Comparison of ENCODE assay signal across 26 cellular contexts in genomic region chr6:105608393-105608705, GRCh38.
DNase-seq lines count a peak whose midpoint lies in the region; ATAC-seq and TF ChIP-seq lines count a peak whose summit lies in the region.
"Had no signal": no experiment of that assay in that cellular context is flagged by ENCODE, and none has a peak within 500 bp of the region (broad histone marks: within the 10 kb centered on the region; RNA-seq: fewer than 3 reads in every experiment).

No MANE protein-coding gene starts in this region.

- TF ChIP-seq CTCF in Panc1 (IDR thresholded peaks at IDR 0.05) (no peak), nephron progenitor cell (IDR thresholded peaks at IDR 0.05) (no peak)

- peak overlapping the region; percentile 78 for H3K27ac ChIP-seq in Panc1 (ENCODE audit: low read length)
- H3K27ac ChIP-seq: ascending aorta, SJCRH30, suprapubic skin, WERI-Rb-1 had no signal

- no peaks in the 10 kb centered on the region for H3K36me3 Mint-ChIP-seq in nephron progenitor cell (ENCODE audit: low read depth)
- H3K36me3 Mint-ChIP-seq: activated naive CD4-positive, alpha-beta T cell treated with anti-CD3 and anti-CD28 coated beads, Interleukin-2, amount 50 U/mL, for 72 hours; mesothelial cell of epicardium; natural killer cell treated with Interleukin-12 subunit alpha and Interleukin-12 subunit beta and Interleukin-15 and Interleukin-18, amount 100 ng/mL, for 72 hours had no signal

- peak overlapping the region; percentile 99 for H3K27ac Mint-ChIP-seq in nephron progenitor cell
- H3K27ac Mint-ChIP-seq: activated CD4-positive, alpha-beta T cell treated with anti-CD3 and anti-CD28 coated beads, Interleukin-2, amount 10 ng/mL, durations not matched to agents 7 days and 5 days; activated naive CD4-positive, alpha-beta T cell treated with anti-CD3 and anti-CD28 coated beads, Interleukin-2, amount 50 U/mL, for 72 hours; effector memory CD8-positive, alpha-beta T cell had no signal

- H3K27me3 ChIP-seq in Panc1 (ENCODE audit: control insufficient read depth, insufficient read depth, low read length): no peaks in the 10 kb centered on the region
- H3K27me3 ChIP-seq: ascending aorta, BE2C, esophagus squamous epithelium, Peyer's patch, SJCRH30, suprapubic skin had no signal

- H3K4me3 Mint-ChIP-seq in nephron progenitor cell: no peak overlapping the region
- H3K4me3 Mint-ChIP-seq: activated CD4-positive, alpha-beta T cell treated with anti-CD3 and anti-CD28 coated beads, Interleukin-2, amount 10 ng/mL, durations not matched to agents 7 days and 5 days; effector memory CD8-positive, alpha-beta T cell; mesothelial cell of epicardium; natural killer cell treated with Interleukin-12 subunit alpha and Interleukin-12 subunit beta and Interleukin-15 and Interleukin-18, amount 100 ng/mL, for 72 hours had no signal

- DNase-seq in Panc1 (ENCODE audit: low read depth, low spot score) (no peak), dedifferentiated amniotic fluid mesenchymal stem cell (ENCODE audit: extremely low spot score) (peak; percentile 21), nephron progenitor cell (no peak), NCI-H187 treated with DMSO at 0.1 percent for 48 hours (lab: John Stamatoyannopoulos, UW) (no peak), NCI-H1105 (lab: John Stamatoyannopoulos, UW) (no peak)
- DNase-seq: activated CD4-positive, alpha-beta T cell treated with anti-CD3 and anti-CD28 coated beads, Interleukin-2, amount 10 ng/mL, durations not matched to agents 7 days and 5 days; BE2C; DMS79 treated with DMSO at 0.1 percent for 48 hours; effector memory CD8-positive, alpha-beta T cell; esophagus squamous epithelium; left cardiac atrium; NCI-H1092 treated with DMSO at 0.1 percent for 48 hours; NCI-H2081; Peyer's patch; stimulated activated CD4-positive, alpha-beta T cell treated with anti-CD3 and anti-CD28 coated beads, Interleukin-1b, Interleukin-23, amount 100 ng/mL, for 48 hours; T-helper 2 cell; WERI-Rb-1 had no signal

- H3K4me3 ChIP-seq in Panc1 (ENCODE audit: low read depth in 2 of 2, low read length in 2 of 2): no peak overlapping the region
- H3K4me3 ChIP-seq: ascending aorta, esophagus squamous epithelium, Peyer's patch, SJCRH30, suprapubic skin had no signal

- H3K9me3 Mint-ChIP-seq in nephron progenitor cell: peaks cover 14% of the 10 kb centered on the region
- H3K9me3 Mint-ChIP-seq: activated naive CD4-positive, alpha-beta T cell treated with anti-CD3 and anti-CD28 coated beads, Interleukin-2, amount 50 U/mL, for 72 hours; effector memory CD8-positive, alpha-beta T cell had no signal

- POLR2A ChIA-PET in Panc1 (lab: Charles Lee): no interaction called here

- in situ Hi-C loops in Panc1 (cut with HindIII; ENCODE audit: low pct_unique_long_range_greater_than_20kb, low sequenced_read_pairs): no loop called here

- BruUV-seq in Panc1 (replicated peaks; lab: Mats Ljungman, UMichigan): no TSS peak

- no peaks in the 10 kb centered on the region for H3K36me3 ChIP-seq in Panc1 (ENCODE audit: control insufficient read depth, insufficient read depth, low read length)
- H3K36me3 ChIP-seq: ascending aorta, BE2C, esophagus squamous epithelium, Peyer's patch, SJCRH30, suprapubic skin, WERI-Rb-1 had no signal

- peaks cover 63% of the 10 kb centered on the region for H3K4me1 Mint-ChIP-seq in nephron progenitor cell

- CTCF ChIA-PET in Panc1 (lab: Charles Lee): no interaction called here

- ATAC-seq in Panc1 (0 out of 2 replicates have a peak, but pooled peaks have one; percentile 7), HG03095 (IDR thresholded peaks at IDR 0.05; ENCODE audit: unreplicated experiment) (no peak), GM18867 (IDR thresholded peaks at IDR 0.05; ENCODE audit: unreplicated experiment) (no peak)
- ATAC-seq: activated naive CD4-positive, alpha-beta T cell treated with anti-CD3 and anti-CD28 coated beads, Interleukin-2, amount 50 U/mL, for 72 hours; effector memory CD8-positive, alpha-beta T cell; left cardiac atrium; natural killer cell treated with Interleukin-12 subunit alpha and Interleukin-12 subunit beta and Interleukin-15 and Interleukin-18, amount 100 ng/mL, for 72 hours had no signal

- no peaks in the 10 kb centered on the region for H3K27me3 Mint-ChIP-seq in nephron progenitor cell (ENCODE audit: low read depth, poor library complexity)
- H3K27me3 Mint-ChIP-seq: effector memory CD8-positive, alpha-beta T cell; natural killer cell treated with Interleukin-12 subunit alpha and Interleukin-12 subunit beta and Interleukin-15 and Interleukin-18, amount 100 ng/mL, for 72 hours; progenitor cell of endocrine pancreas had no signal

- intact Hi-C loops in Panc1 (cut with micrococcal nuclease; ENCODE audit: unreplicated experiment): no loop called here

- H3K4me1 ChIP-seq in Panc1 (ENCODE audit: control insufficient read depth, insufficient read depth, low read length): peaks cover 14% of the 10 kb centered on the region
- H3K4me1 ChIP-seq: BE2C had no signal

- no peaks in the 10 kb centered on the region; the same call in 1 of the 2 replicates for H3K9me3 ChIP-seq in Panc1 (ENCODE audit: control insufficient read depth, insufficient read depth, low read depth, low read length)
- H3K9me3 ChIP-seq: ascending aorta, BE2C, esophagus squamous epithelium, Peyer's patch, SJCRH30, suprapubic skin had no signal
